In genomic region chr11:46388619-46389449, GRCh38 we compare ENCODE assay signal across 10 cellular contexts. TPM values are rescaled to one million over a fixed set of nuclear protein-coding genes. Genes with fewer than 3 reads are reported as not detected.
A peak's percentile ranks its signal among the peaks of the same experiment; 100 is the strongest.
DNase-seq lines count a peak whose midpoint lies in the region; ATAC-seq, FAIRE-seq and TF ChIP-seq lines count a peak whose summit lies in the region.
"Had no signal": no experiment of that assay in that cellular context is flagged by ENCODE, and none has a peak within 500 bp of the region (broad histone marks: within the 10 kb centered on the region; RNA-seq: fewer than 3 reads in every experiment).

No MANE protein-coding gene starts in this region.

- no peaks in the 10 kb centered on the region for H3K9me1 ChIP-seq in keratinocyte (ENCODE audit: control insufficient read depth, extremely low read depth, insufficient read depth, low read length)

- TF ChIP-seq POLR2A in HCT116 (IDR thresholded peaks at IDR 0.05; ENCODE audit: borderline replicate concordance, extremely low read depth, insufficient read depth, insufficient read length): no peak
- no peak for TF ChIP-seq POLR2A in adrenal gland (IDR thresholded peaks at IDR 0.05)

- 10 to 13% (median 11%) methylated on average over 7 to 21 of the region's 21 CpGs for WGBS in adrenal gland, 4 donors

- H4K20me1 ChIP-seq in HCT116 (ENCODE audit: insufficient read depth) (no peaks in the 10 kb centered on the region), keratinocyte (ENCODE audit: control insufficient read depth, extremely low read depth, insufficient read depth, low read length) (peaks cover 8% of the 10 kb centered on the region)

- dilution Hi-C loops in keratinocyte (cut with MboI; ENCODE audit: extremely low pct_ligation_motif_present, low sequenced_read_pairs): no loop called here

- peak overlapping the region; percentile 50; the same call in 1 of the 2 replicates for H3K4me3 ChIP-seq in AG09309 (ENCODE audit: control insufficient read depth, low read depth, low read length)
- peak overlapping the region; percentile 42 to 59; a peak in 3 of 4 replicates for H3K4me3 ChIP-seq in HCT116 (replicated peaks in 1 of 2; ENCODE audit: low read depth in 1 of 2, low read length in 2 of 2)
- peak overlapping the region in 1 of 3 experiments; percentile 66 for H3K4me3 ChIP-seq in keratinocyte (ENCODE audit: control insufficient read depth in 2 of 3, extremely low read depth in 1 of 3, insufficient read depth in 2 of 3, low read depth in 1 of 3, low read length in 3 of 3)
- H3K4me3 ChIP-seq in adrenal gland: no peak overlapping the region

- H3K79me2 ChIP-seq in HCT116 (ENCODE audit: insufficient read depth, low read length) (no peaks in the 10 kb centered on the region), keratinocyte (ENCODE audit: control insufficient read depth, insufficient read depth, low read length) (no peaks in the 10 kb centered on the region)

- CTCF ChIA-PET in HCT116 (lab: Charles Lee): interaction anchor here (0.8 to 1.5 kb wide), 6 partner anchors 20 to 205 kb away, joined by 3 to 6 read pairs (median 3); partner anchors contain the start of gene AMBRA1
- CTCF ChIA-PET in activated naive CD4-positive, alpha-beta T cell treated with anti-CD3 and anti-CD28 coated beads, Interleukin-2, amount 10 ng/mL, durations not matched to agents 7 days and 5 days (lab: Charles Lee): interaction anchor here (0.6 to 3.4 kb wide), 18 partner anchors 9 to 766 kb away, joined by 3 to 12 read pairs (median 4); partner anchors contain the start of genes ATG13 and HARBI1

- RAD21 ChIA-PET in HCT116 (lab: Charles Lee; ENCODE audit: low non-redundant PET in 1 of 2, low total read pairs in 2 of 2, uncharacterized antibody in 2 of 2, unreplicated experiment in 2 of 2): interaction anchor here (1.0 to 1.2 kb wide), 2 partner anchors 37 to 141 kb away, joined by 3 to 4 read pairs; no protein-coding TSS in a partner anchor

- peaks cover 13 to 68% of the 10 kb centered on the region in 2 experiments for H3K4me1 ChIP-seq in HCT116 (ENCODE audit: control insufficient read depth in 1 of 2, insufficient read depth in 2 of 2, low read length in 2 of 2)
- H3K4me1 ChIP-seq in keratinocyte (ENCODE audit: control insufficient read depth, extremely low read depth, insufficient read depth, low read length): peaks cover 17% of the 10 kb centered on the region
- H3K4me1 ChIP-seq in adrenal gland (replicated peaks in 1 of 2): peaks cover 19 to 40% of the 10 kb centered on the region in 2 donors

- no peaks in the 10 kb centered on the region for H3K9me2 ChIP-seq in HCT116 (ENCODE audit: insufficient read depth)

- H3K4me3 Mint-ChIP-seq in activated T-helper 17 cell treated with anti-CD3 and anti-CD28 coated beads, Interleukin-2, amount 50 U/mL, for 72 hours: peak overlapping the region; percentile 63
- no peak overlapping the region for H3K4me3 Mint-ChIP-seq in activated naive CD4-positive, alpha-beta T cell treated with anti-CD3 and anti-CD28 coated beads, Interleukin-2, amount 10 ng/mL, durations not matched to agents 7 days and 5 days

- BruUV-seq in HCT116 (replicated peaks; lab: Mats Ljungman, UMichigan): no TSS peak

- FAIRE-seq in keratinocyte (lab: Jason Lieb, UNC): no peak
- FAIRE-seq: TTC549 had no signal

- POLR2A ChIA-PET in HCT116 (lab: Charles Lee): no interaction called here

- DNase-seq in AG09309 (ENCODE audit: low read depth): no peak
- DNase-seq in HCT116 (ENCODE audit: low read depth, low spot score): no peak
- no peak for DNase-seq in keratinocyte (ENCODE audit: low read depth, low spot score)
- DNase-seq in adrenal gland: no peak
- no peak for DNase-seq in activated naive CD4-positive, alpha-beta T cell treated with anti-CD3 and anti-CD28 coated beads, Interleukin-2, amount 10 ng/mL, durations not matched to agents 7 days and 5 days

- H3K27ac Mint-ChIP-seq in activated T-helper 17 cell treated with anti-CD3 and anti-CD28 coated beads, Interleukin-2, amount 50 U/mL, for 72 hours: no peak overlapping the region
- no peak overlapping the region for H3K27ac Mint-ChIP-seq in activated naive CD4-positive, alpha-beta T cell treated with anti-CD3 and anti-CD28 coated beads, Interleukin-2, amount 10 ng/mL, durations not matched to agents 7 days and 5 days

- H3K27me3 Mint-ChIP-seq in activated T-helper 17 cell treated with anti-CD3 and anti-CD28 coated beads, Interleukin-2, amount 50 U/mL, for 72 hours: peaks cover 56% of the 10 kb centered on the region
- H3K27me3 Mint-ChIP-seq in activated naive CD4-positive, alpha-beta T cell treated with anti-CD3 and anti-CD28 coated beads, Interleukin-2, amount 10 ng/mL, durations not matched to agents 7 days and 5 days: peaks cover 97% of the 10 kb centered on the region

- TF ChIP-seq CTCF in AG09309 (IDR thresholded peaks at IDR 0.05; ENCODE audit: control insufficient read depth, insufficient read depth, low read depth, low read length, missing control alignments) (no peak), HCT116 (IDR thresholded peaks at IDR 0.05 in 2 of 3, conservative IDR thresholded peaks at IDR 0.05 in 1 of 3; ENCODE audit: borderline replicate concordance in 1 of 3, insufficient read depth in 1 of 3, low read depth in 2 of 3, low read length in 2 of 3) (no peak), keratinocyte (optimal IDR thresholded peaks at IDR 0.05 in 1 of 3, IDR thresholded peaks at IDR 0.05 in 1 of 3, conservative IDR thresholded peaks at IDR 0.05 in 1 of 3; ENCODE audit: extremely low read depth in 1 of 3, insufficient read depth in 2 of 3, low read length in 3 of 3) (no peak), adrenal gland (IDR thresholded peaks at IDR 0.05) (no peak)

- H3K27me3 ChIP-seq in HCT116 (ENCODE audit: insufficient read depth, low read length) (no peaks in the 10 kb centered on the region), keratinocyte (ENCODE audit: control insufficient read depth, extremely low read depth, insufficient read depth, low read length) (peaks cover 66% of the 10 kb centered on the region), adrenal gland (peaks cover 19% of the 10 kb centered on the region)

- peak overlapping the region; percentile 97 for H3K4me2 ChIP-seq in HCT116 (ENCODE audit: low read length)
- peak overlapping the region; percentile 88 for H3K4me2 ChIP-seq in keratinocyte (ENCODE audit: control insufficient read depth, extremely low read depth, insufficient read depth, low read depth, low read length)

- H3K9me3 ChIP-seq in HCT116 (ENCODE audit: control insufficient read depth in 1 of 2, insufficient read depth in 1 of 2, low read depth in 1 of 2, low read length in 2 of 2) (no peaks in the 10 kb centered on the region), keratinocyte (ENCODE audit: control insufficient read depth, low read depth, low read length) (no peaks in the 10 kb centered on the region), adrenal gland (replicated peaks in 1 of 3) (no peaks in the 10 kb centered on the region)

- H3K36me3 ChIP-seq in HCT116 (ENCODE audit: control insufficient read depth in 1 of 2, insufficient read depth in 2 of 2, low read length in 2 of 2) (no peaks in the 10 kb centered on the region), keratinocyte (ENCODE audit: control insufficient read depth in 2 of 2, extremely low read depth in 1 of 2, insufficient read depth in 2 of 2, low read length in 2 of 2) (no peaks in the 10 kb centered on the region), adrenal gland (replicated peaks in 1 of 2) (no peaks in the 10 kb centered on the region)

- no peak for TF ChIP-seq RAD21 in HCT116 (IDR thresholded peaks at IDR 0.05; ENCODE audit: low read depth)

- H2AFZ ChIP-seq in HCT116 (ENCODE audit: low read depth, low read length, poor library complexity, severe bottlenecking) (no peak overlapping the region), keratinocyte (ENCODE audit: control insufficient read depth, low read length) (no peak overlapping the region)

- ATAC-seq in HCT116 (no peak), GM21423 (IDR thresholded peaks at IDR 0.05; ENCODE audit: unreplicated experiment) (no peak), HG03439 (IDR thresholded peaks at IDR 0.05; ENCODE audit: unreplicated experiment) (no peak)
- ATAC-seq in activated T-helper 17 cell treated with anti-CD3 and anti-CD28 coated beads, Interleukin-2, amount 50 U/mL, for 72 hours (replicated peaks): no peak

- peaks cover 8% of the 10 kb centered on the region for H3K36me3 Mint-ChIP-seq in activated T-helper 17 cell treated with anti-CD3 and anti-CD28 coated beads, Interleukin-2, amount 50 U/mL, for 72 hours (ENCODE audit: low read depth)
- H3K36me3 Mint-ChIP-seq in activated naive CD4-positive, alpha-beta T cell treated with anti-CD3 and anti-CD28 coated beads, Interleukin-2, amount 10 ng/mL, durations not matched to agents 7 days and 5 days: no peaks in the 10 kb centered on the region

- H3K9ac ChIP-seq in HCT116 (ENCODE audit: low read length) (peak overlapping the region; percentile 54; the same call in 1 of the 2 replicates), keratinocyte (ENCODE audit: control insufficient read depth, extremely low read depth, insufficient read depth, low read length) (no peak overlapping the region)

- H3K9me3 Mint-ChIP-seq in activated T-helper 17 cell treated with anti-CD3 and anti-CD28 coated beads, Interleukin-2, amount 50 U/mL, for 72 hours: no peaks in the 10 kb centered on the region
- H3K9me3 Mint-ChIP-seq in activated naive CD4-positive, alpha-beta T cell treated with anti-CD3 and anti-CD28 coated beads, Interleukin-2, amount 10 ng/mL, durations not matched to agents 7 days and 5 days: no peaks in the 10 kb centered on the region
- H3K9me3 Mint-ChIP-seq: IgD-negative memory B cell had no signal

- H3K27ac ChIP-seq in HCT116 (ENCODE audit: low read depth, low read length) (no peak overlapping the region), keratinocyte (ENCODE audit: control insufficient read depth, insufficient read depth, low read length) (no peak overlapping the region), adrenal gland (no peak overlapping the region)

- peaks cover 26% of the 10 kb centered on the region for H3K4me1 Mint-ChIP-seq in activated T-helper 17 cell treated with anti-CD3 and anti-CD28 coated beads, Interleukin-2, amount 50 U/mL, for 72 hours
- H3K4me1 Mint-ChIP-seq in activated naive CD4-positive, alpha-beta T cell treated with anti-CD3 and anti-CD28 coated beads, Interleukin-2, amount 10 ng/mL, durations not matched to agents 7 days and 5 days: peaks cover 46% of the 10 kb centered on the region

- intact Hi-C loops in HCT116 (cut with micrococcal nuclease): loop anchor here (1.0 to 10.0 kb wide), 4 partner anchors 140 to 416 kb away; partner anchors contain the start of genes ATG13 and HARBI1
- intact Hi-C loops in adrenal gland (cut with DNase I): loop anchor here (5.0 to 10.0 kb wide), 2 partner anchors 148 to 216 kb away; no protein-coding TSS in a partner anchor

RNA-seq across cellular contexts. Expression of gene CHRM4, which starts 2.7 kb away (rescaled TPM):
- total RNA-seq in HCT116 (2021; ENCODE audit: unreplicated experiment) (1.1 TPM), adrenal gland (under 1 TPM in 3 of 8 donors, not detected in 5; 0.14 to 0.81 (median 0.51) TPM)
- 2.5 and 2.9 TPM in 2 replicates for polyA plus RNA-seq in HCT116 (2012)
- 1 to 10 TPM in 1 of 2 donors, under 1 TPM in 1; 0.90 to 6.1 TPM for total RNA-seq in activated T-helper 17 cell treated with anti-CD3 and anti-CD28 coated beads, Interleukin-2, amount 50 U/mL, for 72 hours
- polyA plus RNA-seq in keratinocyte (0.06 TPM in 1 of 3 replicates, not detected in the others), adrenal gland (under 1 TPM in 2 of 3 donors, not detected in 1; 0.32 to 0.38 TPM)
- polyA plus RNA-seq in keratinocyte (2011; ENCODE audit: low read depth): not detected
- not detected in 2 replicates for polyA plus RNA-seq in keratinocyte (2011; cell fraction: cytosol; rRNA removed)
- polyA plus RNA-seq in keratinocyte (2011; cell fraction: nucleus; rRNA removed): 0.10 and 0.21 TPM in 2 replicates
- polyA plus RNA-seq in keratinocyte (2012; ENCODE audit: low replicate concordance): 0.17 TPM in 1 of 2 replicates, not detected in the other
- polyA minus RNA-seq in keratinocyte: 0.42 TPM in 1 of 3 replicates, not detected in the others
- not detected for polyA minus RNA-seq in keratinocyte (2011; cell fraction: cytosol; rRNA and poly(A)+ RNA removed)
- polyA minus RNA-seq in keratinocyte (2011; cell fraction: nucleus; rRNA and poly(A)+ RNA removed): 0.42 TPM in 1 of 2 replicates, not detected in the other

RNA-seq across cellular contexts. Expression of gene MDK, which starts 7.4 kb away (rescaled TPM):
- total RNA-seq in HCT116 (2021; ENCODE audit: unreplicated experiment): 286 TPM
- 442 and 447 TPM in 2 replicates for polyA plus RNA-seq in HCT116 (2012)
- 10 to 100 TPM in 1 of 2 donors, 1 to 10 TPM in 1; 8.5 to 12.9 TPM for total RNA-seq in activated T-helper 17 cell treated with anti-CD3 and anti-CD28 coated beads, Interleukin-2, amount 50 U/mL, for 72 hours
- polyA plus RNA-seq in keratinocyte: 5.4 to 8.8 TPM (median 6.5 TPM) in 3 replicates
- polyA plus RNA-seq in keratinocyte (2011; ENCODE audit: low read depth): 3.9 TPM
- polyA plus RNA-seq in keratinocyte (2011; cell fraction: cytosol; rRNA removed): 8.3 and 14.2 TPM in 2 replicates
- 6.0 and 10.3 TPM in 2 replicates for polyA plus RNA-seq in keratinocyte (2011; cell fraction: nucleus; rRNA removed)
- 6.6 and 8.0 TPM in 2 replicates for polyA plus RNA-seq in keratinocyte (2012; ENCODE audit: low replicate concordance)
- 1.2 to 4.6 TPM (median 1.5 TPM) in 3 replicates for polyA minus RNA-seq in keratinocyte
- 7.7 TPM for polyA minus RNA-seq in keratinocyte (2011; cell fraction: cytosol; rRNA and poly(A)+ RNA removed)
- 1.3 and 1.5 TPM in 2 replicates for polyA minus RNA-seq in keratinocyte (2011; cell fraction: nucleus; rRNA and poly(A)+ RNA removed)
- 100 to 1,000 TPM in 6 of 8 donors, 10 to 100 TPM in 2; 73.4 to 358 (median 128) TPM for total RNA-seq in adrenal gland
- polyA plus RNA-seq in adrenal gland: 100 to 1,000 TPM in 1 of 3 donors, 10 to 100 TPM in 2; 88.8 to 128 (median 94.0) TPM

RNA-seq across cellular contexts. Expression of gene DGKZ, which starts 41.6 kb away (rescaled TPM):
- total RNA-seq in HCT116 (2021; ENCODE audit: unreplicated experiment) (70.2 TPM), adrenal gland (10 to 100 TPM; 32.6 to 63.4 (median 44.0) TPM)
- polyA plus RNA-seq in HCT116 (2012): 67.3 and 69.5 TPM in 2 replicates
- 100 to 1,000 TPM in 1 of 2 donors, 10 to 100 TPM in 1; 78.9 to 100 TPM for total RNA-seq in activated T-helper 17 cell treated with anti-CD3 and anti-CD28 coated beads, Interleukin-2, amount 50 U/mL, for 72 hours
- polyA plus RNA-seq in keratinocyte (23.3 to 43.9 TPM (median 39.1 TPM) in 3 replicates), adrenal gland (100 to 1,000 TPM in 1 of 3 donors, 10 to 100 TPM in 2; 12.4 to 160 (median 57.0) TPM)
- 31.5 TPM for polyA plus RNA-seq in keratinocyte (2011; ENCODE audit: low read depth)
- 22.4 and 46.3 TPM in 2 replicates for polyA plus RNA-seq in keratinocyte (2011; cell fraction: cytosol; rRNA removed)
- polyA plus RNA-seq in keratinocyte (2011; cell fraction: nucleus; rRNA removed): 69.8 and 91.7 TPM in 2 replicates
- 25.8 and 54.2 TPM in 2 replicates for polyA plus RNA-seq in keratinocyte (2012; ENCODE audit: low replicate concordance)
- polyA minus RNA-seq in keratinocyte: 40.2 to 144 TPM (median 43.0 TPM) in 3 replicates
- polyA minus RNA-seq in keratinocyte (2011; cell fraction: cytosol; rRNA and poly(A)+ RNA removed): 107 TPM
- polyA minus RNA-seq in keratinocyte (2011; cell fraction: nucleus; rRNA and poly(A)+ RNA removed): 46.5 and 51.3 TPM in 2 replicates

Comparison
In these comparisons a context has a peak if more than half of its experiments do, and no peak if none do; other contexts are left out.
1. H3K4me3 ChIP-seq: peak in AG09309 (single experiment) and HCT116 (2 of 2); none in adrenal gland (0 of 4).
2. RNA of gene MDK, which starts 7.4 kb away (total RNA-seq): 286 TPM in HCT116 (single experiment) and 73.4 to 358 TPM in adrenal gland; 8.5 to 12.9 TPM in activated T-helper 17 cell treated with anti-CD3 and anti-CD28 coated beads, Interleukin-2, amount 50 U/mL, for 72 hours; every median in the first group is over 4 times any median in the second.